ENCODE assay signal across 13 cellular contexts in genomic region chr16:50635505-50636392, GRCh38. TPM values are rescaled to one million over a fixed set of nuclear protein-coding genes. Genes with fewer than 3 reads are reported as not detected.
DNase-seq lines count a peak whose midpoint lies in the region; ATAC-seq, FAIRE-seq and TF ChIP-seq lines count a peak whose summit lies in the region.
"Had no signal": no experiment of that assay in that cellular context is flagged by ENCODE, and none has a peak within 500 bp of the region (broad histone marks: within the 10 kb centered on the region; RNA-seq: fewer than 3 reads in every experiment).

No MANE protein-coding gene starts in this region.

- no peak overlapping the region for H3K4me2 ChIP-seq in GM12878 (ENCODE audit: control insufficient read depth, insufficient read depth)

- RAD21 ChIA-PET in GM12878 (lab: Charles Lee; ENCODE audit: unreplicated experiment), result interaction anchor here (0.7 kb wide), 1 partner anchor 170 kb away, joined by 3 read pairs; no protein-coding TSS in a partner anchor

- H3K27ac Mint-ChIP-seq in Caco-2 (ENCODE audit: unreplicated experiment), result no peak overlapping the region

- FAIRE-seq in GM12878 (lab: Jason Lieb, UNC) (no peak), RCC 7860 (lab: Jason Lieb, UNC) (no peak)

- CTCF ChIA-PET in GM12878 (lab: Yijun Ruan, JAX), result interaction anchor here (1.0 to 2.2 kb wide), 5 partner anchors 29 to 170 kb away, joined by 3 to 8 read pairs (median 4); no protein-coding TSS in a partner anchor
- CTCF ChIA-PET in Caco-2 (lab: Charles Lee), result interaction anchor here (1.0 to 1.4 kb wide), 2 partner anchors 30 to 88 kb away, joined by 4 read pairs; partner anchors contain the start of gene NKD1

- SMC1A ChIA-PET in GM12878 (lab: Charles Lee; ENCODE audit: uncharacterized antibody, unreplicated experiment), result interaction anchor here (1.2 to 1.4 kb wide), 3 partner anchors 8 to 28 kb away, joined by 3 to 4 read pairs (median 4); no protein-coding TSS in a partner anchor

- TF ChIP-seq CTCF in GM12878 (IDR thresholded peaks at IDR 0.05 in 2 of 3, conservative IDR thresholded peaks at IDR 0.05 in 1 of 3; ENCODE audit: control insufficient read depth in 2 of 3, extremely low read depth in 1 of 3, insufficient read depth in 1 of 3, low read depth in 3 of 3, low read length in 3 of 3), result no peak
- TF ChIP-seq CTCF in Caco-2 (IDR thresholded peaks at IDR 0.05; ENCODE audit: insufficient read depth in 1 of 2, low read depth in 1 of 2, low read length in 1 of 2, severe bottlenecking in 1 of 2, unreplicated experiment in 1 of 2), result no peak

- POLR2A ChIA-PET in GM12878 (lab: Charles Lee), result no interaction called here
- POLR2A ChIA-PET in Caco-2 (lab: Charles Lee), result no interaction called here

- peaks cover 16% of the 10 kb centered on the region for H3K36me3 Mint-ChIP-seq in Caco-2 (ENCODE audit: insufficient read depth, unreplicated experiment)

- ATAC-seq in GM12878 (peak; percentile 52), HG02678 (IDR thresholded peaks at IDR 0.05; ENCODE audit: unreplicated experiment) (no peak), GM21619 (IDR thresholded peaks at IDR 0.05; ENCODE audit: unreplicated experiment) (no peak)

- no peak for TF ChIP-seq EP300 in GM12878 (IDR thresholded peaks at IDR 0.05; ENCODE audit: borderline replicate concordance in 1 of 2, control insufficient read depth in 1 of 2, low read depth in 2 of 2, low read length in 2 of 2)

- H3K27me3 Mint-ChIP-seq in Caco-2 (ENCODE audit: insufficient read depth, unreplicated experiment), result no peaks in the 10 kb centered on the region

- H3K4me1 Mint-ChIP-seq in Caco-2 (ENCODE audit: low read depth, unreplicated experiment), result no peaks in the 10 kb centered on the region

- DNase-seq in stimulated activated CD4-positive, alpha-beta T cell treated with anti-CD3 and anti-CD28 coated beads, Interleukin-15, amount 100 ng/mL, for 24 hours, result peak; percentile 48
- no peak for DNase-seq in stimulated activated CD4-positive, alpha-beta T cell treated with anti-CD3 and anti-CD28 coated beads, Interleukin-4, amount 100 ng/mL, for 4 hours
- DNase-seq in NCI-H82 treated with DMSO at 0.1 percent for 48 hours (lab: John Stamatoyannopoulos, UW; ENCODE audit: unreplicated experiment) (peak; percentile 83), GM12878 (ENCODE audit: low read depth, low spot score) (no peak), Caco-2 (no peak), RCC 7860 (ENCODE audit: low spot score) (no peak)
- DNase-seq: mesenchymal stem cell had no signal

- no peak for TF ChIP-seq POLR2A in GM12878 (IDR thresholded peaks at IDR 0.05; ENCODE audit: low read depth, low read length)

- no peak overlapping the region for H3K9ac ChIP-seq in GM12878 (ENCODE audit: control insufficient read depth, insufficient read depth, low read length)

- H3K4me1 ChIP-seq in GM12878 (ENCODE audit: control insufficient read depth, insufficient read depth, low read length), result no peaks in the 10 kb centered on the region
- no peaks in the 10 kb centered on the region for H3K4me1 ChIP-seq in Caco-2
- H3K4me1 ChIP-seq: breast epithelium, vagina had no signal

- H3K27me3 ChIP-seq in GM12878 (replicated peaks in 1 of 2; ENCODE audit: control insufficient read depth in 2 of 2, insufficient read depth in 2 of 2, low read length in 1 of 2), result no peaks in the 10 kb centered on the region; a peak in 2 of 4 replicates
- H3K27me3 ChIP-seq in Caco-2 (replicated peaks; ENCODE audit: control insufficient read depth, insufficient read depth, low read length), result no peaks in the 10 kb centered on the region
- H3K27me3 ChIP-seq: breast epithelium, vagina had no signal

- H3K27ac ChIP-seq in GM12878 (ENCODE audit: control insufficient read depth, insufficient read depth), result no peak overlapping the region
- H3K27ac ChIP-seq: breast epithelium, C4-2B, vagina had no signal

- in situ Hi-C loops in GM12878 (cut with MboI), result no loop called here

- no peak overlapping the region for H3K4me3 ChIP-seq in GM12878
- H3K4me3 ChIP-seq in Caco-2 (ENCODE audit: low read depth, low read length), result no peak overlapping the region
- H3K4me3 ChIP-seq: breast epithelium, vagina had no signal

- H3K79me2 ChIP-seq in GM12878 (ENCODE audit: control insufficient read depth, insufficient read depth, low read length), result no peaks in the 10 kb centered on the region

- WGBS in GM12878 (ENCODE audit: insufficient coverage, insufficient replicate concordance, low lambda C conversion rate, missing lambda C conversion rate), result 41% methylated on average over 17 of the region's 17 CpGs

- H3K9me3 ChIP-seq in GM12878 (replicated peaks; ENCODE audit: control insufficient read depth, insufficient read depth, low read length) (no peaks in the 10 kb centered on the region), Caco-2 (no peaks in the 10 kb centered on the region)
- H3K9me3 ChIP-seq: breast epithelium, vagina had no signal

- no peak overlapping the region for H3K4me3 Mint-ChIP-seq in Caco-2 (ENCODE audit: unreplicated experiment)

- TF ChIP-seq RAD21 in GM12878 (IDR thresholded peaks at IDR 0.05; ENCODE audit: insufficient read depth, low read depth, low read length), result no peak

- H3K36me3 ChIP-seq in GM12878 (ENCODE audit: control insufficient read depth in 2 of 2, insufficient read depth in 2 of 2, low read length in 1 of 2) (no peaks in the 10 kb centered on the region), Caco-2 (ENCODE audit: control insufficient read depth, insufficient read depth, low read length) (no peaks in the 10 kb centered on the region)
- H3K36me3 ChIP-seq: breast epithelium, vagina had no signal

- no peak overlapping the region for H2AFZ ChIP-seq in GM12878 (ENCODE audit: control insufficient read depth, low read depth, low read length)

- no peaks in the 10 kb centered on the region for H3K9me3 Mint-ChIP-seq in Caco-2 (ENCODE audit: unreplicated experiment)

- H4K20me1 ChIP-seq in GM12878 (ENCODE audit: control insufficient read depth, insufficient read depth), result no peaks in the 10 kb centered on the region

- BruUV-seq in GM12878 (replicated peaks; lab: Mats Ljungman, UMichigan), result no TSS peak
- no TSS peak for BruUV-seq in Caco-2 (replicated peaks; lab: Mats Ljungman, UMichigan)

- intact Hi-C loops in GM12878 (cut with micrococcal nuclease; ENCODE audit: unreplicated experiment), result no loop called here
- intact Hi-C loops in Caco-2 (cut with micrococcal nuclease; ENCODE audit: unreplicated experiment), result no loop called here

TF ChIP-seq in GM12878, 131 proteins besides CTCF, POLR2A, EP300 and RAD21:
- TF ChIP-seq GABPA (IDR thresholded peaks at IDR 0.05; ENCODE audit: low read depth) (0 out of 2 replicates have a peak, but pooled peaks have one; percentile 39), NFIC (IDR thresholded peaks at IDR 0.05; ENCODE audit: low read depth, low read length) (no peak), USF1 (IDR thresholded peaks at IDR 0.05; ENCODE audit: borderline replicate concordance, extremely low read length, insufficient read depth, low read depth, low read length) (peak; percentile 70)
TF ChIP-seq in GM12878: peak in this region for 2.

RNA-seq across cellular contexts. Expression of gene SNX20, which starts 45.4 kb away (rescaled TPM):
- 27.1 and 29.2 TPM in 2 replicates for total RNA-seq in GM12878 (2013; cell fraction: nucleolus; rRNA removed)
- total RNA-seq in GM12878 (2014; rRNA removed) (21.9 and 22.3 TPM in 2 replicates), GM12878 (2014; rRNA removed; fragmentation: Illumina TruSeq; extraction: Trizol) (20.2 and 21.9 TPM in 2 replicates), GM12878 (2021) (21.4 and 24.1 TPM in 2 replicates), Caco-2 (2022) (not detected in 2 replicates)
- 8.8 TPM for polyA plus RNA-seq in GM12878 (2011; ENCODE audit: low read depth)
- polyA plus RNA-seq in GM12878 (2011; rRNA removed) (24.3 and 30.8 TPM in 2 replicates), GM12878 (2014; fragmentation: Illumina TruSeq; extraction: Trizol) (21.4 and 25.0 TPM in 2 replicates), GM12878 (2014; fragmentation: Nextera tagmentation; extraction: Ambion mirVana) (1 to 10 TPM; 4.6 to 6.9 TPM), GM12878 (2014; rRNA removed) (23.6 and 26.3 TPM in 2 replicates), GM12878 (2016; fragmentation: Nextera tagmentation; extraction: Ambion mirVana) (10 to 100 TPM; 18.1 to 22.2 TPM)
- polyA plus RNA-seq in GM12878 (2011; cell fraction: cytosol; rRNA removed), result 28.4 and 32.0 TPM in 2 replicates
- 25.9 and 28.6 TPM in 2 replicates for polyA plus RNA-seq in GM12878 (2011; cell fraction: nucleus; rRNA removed)
- 12.8 and 16.6 TPM in 2 replicates for polyA plus RNA-seq in GM12878 (2012)
- 17.4 and 23.7 TPM in 2 replicates for polyA minus RNA-seq in GM12878 (2011; rRNA and poly(A)+ RNA removed)
- 11.6 and 14.7 TPM in 2 replicates for polyA minus RNA-seq in GM12878 (2011; cell fraction: cytosol; rRNA and poly(A)+ RNA removed)
- polyA minus RNA-seq in GM12878 (2011; cell fraction: nucleus; rRNA and poly(A)+ RNA removed), result 9.4 and 13.3 TPM in 2 replicates
- total RNA-seq: MCF 10A had no signal

RNA-seq across cellular contexts. Expression of gene NOD2, which starts 57.7 kb away (rescaled TPM):
- total RNA-seq in GM12878 (2013; cell fraction: nucleolus; rRNA removed), result 190 and 241 TPM in 2 replicates
- total RNA-seq in GM12878 (2014; rRNA removed) (9.9 and 13.4 TPM in 2 replicates), GM12878 (2014; rRNA removed; fragmentation: Illumina TruSeq; extraction: Trizol) (5.8 and 6.9 TPM in 2 replicates), GM12878 (2021) (12.8 and 13.3 TPM in 2 replicates), Caco-2 (2022) (0.23 and 0.51 TPM in 2 replicates)
- polyA plus RNA-seq in GM12878 (2011; ENCODE audit: low read depth), result 4.5 TPM
- polyA plus RNA-seq in GM12878 (2011; rRNA removed) (10.4 and 18.6 TPM in 2 replicates), GM12878 (2014; fragmentation: Illumina TruSeq; extraction: Trizol) (6.6 and 7.6 TPM in 2 replicates), GM12878 (2014; fragmentation: Nextera tagmentation; extraction: Ambion mirVana) (1 to 10 TPM; 1.0 to 1.6 TPM), GM12878 (2014; rRNA removed) (9.9 and 11.6 TPM in 2 replicates), GM12878 (2016; fragmentation: Nextera tagmentation; extraction: Ambion mirVana) (1 to 10 TPM; 4.3 to 4.5 TPM)
- polyA plus RNA-seq in GM12878 (2011; cell fraction: cytosol; rRNA removed), result 24.3 and 24.8 TPM in 2 replicates
- polyA plus RNA-seq in GM12878 (2011; cell fraction: nucleus; rRNA removed), result 58.1 and 59.5 TPM in 2 replicates
- polyA plus RNA-seq in GM12878 (2012), result 8.1 and 9.0 TPM in 2 replicates
- polyA minus RNA-seq in GM12878 (2011; rRNA and poly(A)+ RNA removed), result 39.9 and 63.9 TPM in 2 replicates
- 13.1 and 17.5 TPM in 2 replicates for polyA minus RNA-seq in GM12878 (2011; cell fraction: cytosol; rRNA and poly(A)+ RNA removed)
- 39.9 and 55.8 TPM in 2 replicates for polyA minus RNA-seq in GM12878 (2011; cell fraction: nucleus; rRNA and poly(A)+ RNA removed)

Comparison
In these comparisons a context has a peak if more than half of its experiments do, and no peak if none do; other contexts are left out.
1. DNase-seq: peak in stimulated activated CD4-positive, alpha-beta T cell treated with anti-CD3 and anti-CD28 coated beads, Interleukin-15, amount 100 ng/mL, for 24 hours (single experiment) and NCI-H82 treated with DMSO at 0.1 percent for 48 hours (single experiment); none in stimulated activated CD4-positive, alpha-beta T cell treated with anti-CD3 and anti-CD28 coated beads, Interleukin-4, amount 100 ng/mL, for 4 hours (0 of 2), GM12878 (single experiment), Caco-2 (0 of 2) and RCC 7860 (single experiment).
2. RNA of gene SNX20, which starts 45.4 kb away (total RNA-seq): 20.2 to 29.2 TPM in GM12878; not detected in Caco-2; every median in the first group is over 10 times any median in the second.